ENCODE assay signal across 3 cellular contexts in the genomic region with DNA sequence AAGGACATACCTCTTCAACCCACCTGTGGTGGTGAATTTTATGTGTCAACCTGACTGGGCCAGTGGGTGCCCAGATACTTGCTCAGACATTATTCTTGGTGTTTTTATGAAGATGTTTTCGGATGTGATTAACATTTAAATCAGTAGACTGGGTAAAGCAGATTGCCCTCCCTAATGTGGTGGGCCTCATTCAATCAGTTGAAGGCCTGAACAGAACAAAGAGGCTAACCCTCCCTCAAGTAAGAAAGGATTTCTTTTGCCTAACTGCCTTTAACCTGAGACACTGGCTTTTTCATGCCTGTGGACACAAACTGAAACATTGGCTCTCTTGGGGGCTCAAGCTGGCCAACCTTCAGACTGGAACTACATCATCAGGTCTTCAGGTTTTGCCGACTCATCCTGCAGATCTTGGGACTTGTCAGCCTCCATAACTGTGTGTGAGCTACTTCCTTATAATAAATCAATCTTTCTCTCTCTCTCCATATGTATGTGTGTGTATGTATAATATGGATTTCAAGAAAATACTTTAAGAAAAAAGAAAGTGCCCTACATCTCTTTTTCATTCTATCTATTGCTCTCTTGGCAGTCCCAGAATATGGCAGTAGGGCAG.
TF ChIP-seq lines count a peak whose summit lies in the region.

No MANE protein-coding gene starts in this region.

TF ChIP-seq in A549, 52 proteins besides CTCF, POLR2A, EP300 and RAD21:
- TF ChIP-seq MAFK (IDR thresholded peaks at IDR 0.05; ENCODE audit: partially characterized antibody) (peak; percentile 21), BCL3 (IDR thresholded peaks at IDR 0.05) (no peak), PHF8 (IDR thresholded peaks at IDR 0.05; ENCODE audit: borderline replicate concordance, low read depth) (no peak)

TF ChIP-seq in HEK293, 187 proteins besides CTCF, POLR2A, EP300 and RAD21:
- TF ChIP-seq ZNF10 (tag by site-specific recombination; IDR thresholded peaks at IDR 0.05) (peak; percentile 92), ZNF112 (tag by site-specific recombination; IDR thresholded peaks at IDR 0.05) (no peak)

TF ChIP-seq in H1, 55 proteins besides CTCF, POLR2A, EP300 and RAD21:
- no peak for TF ChIP-seq SUZ12 (IDR thresholded peaks at IDR 0.05; ENCODE audit: low read length)
- TF ChIP-seq KDM1A (IDR thresholded peaks at IDR 0.05; ENCODE audit: borderline replicate concordance, low read length) = 0 out of 2 replicates have a peak, but pooled peaks have one; percentile 10
- TF ChIP-seq YY1 (IDR thresholded peaks at IDR 0.05; ENCODE audit: low read depth, low read length) = no peak
